Comparison of ENCODE assay signal across 1 cellular context in genomic region chr11:116276051-116277044, GRCh38.
TF ChIP-seq lines count a peak whose summit lies in the region.

No MANE protein-coding gene starts in this region.

TF ChIP-seq in K562, 482 proteins besides CTCF, POLR2A, EP300 and RAD21 (continued from another document and continues in another):
- TF ChIP-seq ZNF639 (CRISPR knock-in tag; conservative IDR thresholded peaks at IDR 0.05 in 1 of 2, IDR thresholded peaks at IDR 0.05 in 1 of 2) (no peak), HCFC1 (IDR thresholded peaks at IDR 0.05; ENCODE audit: low read depth, low read length) (peak; percentile 55; the same call in 1 of the 2 replicates), ILF3 (IDR thresholded peaks at IDR 0.05; ENCODE audit: borderline replicate concordance) (no peak), PPARD (CRISPR knock-in tag; IDR thresholded peaks at IDR 0.05) (no peak), MITF (IDR thresholded peaks at IDR 0.05) (no peak), ZNF311 (CRISPR knock-in tag; IDR thresholded peaks at IDR 0.05) (no peak), STAG1 (CRISPR knock-in tag; IDR thresholded peaks at IDR 0.05; ENCODE audit: borderline replicate concordance) (peak; percentile 68; the same call in 1 of the 2 replicates), ZNF586 (CRISPR knock-in tag; conservative IDR thresholded peaks at IDR 0.05) (no peak), ZNF165 (CRISPR knock-in tag; IDR thresholded peaks at IDR 0.05; ENCODE audit: borderline replicate concordance) (no peak), XRCC5 (IDR thresholded peaks at IDR 0.05; ENCODE audit: low read depth, low read length) (peak; percentile 84; the same call in 1 of the 2 replicates), MYC (IDR thresholded peaks at IDR 0.05; ENCODE audit: low read depth, low read length) (peak; percentile 48), MYC (CRISPR knock-in tag; IDR thresholded peaks at IDR 0.05; ENCODE audit: borderline replicate concordance, low read depth) (no peak), NUFIP1 (IDR thresholded peaks at IDR 0.05; ENCODE audit: partially characterized antibody) (no peak), ZNF134 (CRISPR knock-in tag; conservative IDR thresholded peaks at IDR 0.05) (no peak), NRF1 (conservative IDR thresholded peaks at IDR 0.05 in 1 of 2, IDR thresholded peaks at IDR 0.05 in 1 of 2) (0 out of 4 replicates have a peak, but pooled peaks of 1 of the 2 experiments have one; percentile 27), SAFB2 (IDR thresholded peaks at IDR 0.05; ENCODE audit: borderline replicate concordance, low read depth, low read length, severe bottlenecking) (no peak), HOMEZ (CRISPR knock-in tag; IDR thresholded peaks at IDR 0.05) (no peak), BRD9 (IDR thresholded peaks at IDR 0.05; ENCODE audit: low read depth, partially characterized antibody) (peak; percentile 27), ZNF717 (CRISPR knock-in tag; IDR thresholded peaks at IDR 0.05) (no peak), ATF1 (CRISPR knock-in tag; IDR thresholded peaks at IDR 0.05) (no peak), ATF1 (tag; IDR thresholded peaks at IDR 0.05) (peak; percentile 60), MBD2 (IDR thresholded peaks at IDR 0.05; ENCODE audit: borderline replicate concordance, low read depth) (0 out of 2 replicates have a peak, but pooled peaks have one; percentile 26), EGR1 (conservative IDR thresholded peaks at IDR 0.05) (no peak), TEAD2 (tag; IDR thresholded peaks at IDR 0.05) (no peak), ZNF592 (IDR thresholded peaks at IDR 0.05) (peak; percentile 70; the same call in 1 of the 2 replicates), ZNF184 (CRISPR knock-in tag; IDR thresholded peaks at IDR 0.05) (no peak), HES1 (IDR thresholded peaks at IDR 0.05; ENCODE audit: low read depth) (no peak), CEBPB (tag; IDR thresholded peaks at IDR 0.05) (no peak), CREB1 (IDR thresholded peaks at IDR 0.05) (no peak), CREB1 (CRISPR knock-in tag; IDR thresholded peaks at IDR 0.05) (no peak), CGGBP1 (CRISPR knock-in tag; IDR thresholded peaks at IDR 0.05) (no peak), JUNB (CRISPR knock-in tag; conservative IDR thresholded peaks at IDR 0.05) (no peak), BCLAF1 (IDR thresholded peaks at IDR 0.05; ENCODE audit: borderline replicate concordance in 1 of 2, control insufficient read depth in 1 of 2, low read depth in 2 of 2, low read length in 1 of 2) (no peak), PURB (CRISPR knock-in tag; IDR thresholded peaks at IDR 0.05; ENCODE audit: low read depth) (no peak), E2F3 (CRISPR knock-in tag; IDR thresholded peaks at IDR 0.05) (no peak), PHF8 (IDR thresholded peaks at IDR 0.05; ENCODE audit: borderline replicate concordance, low read length) (peak; percentile 25; the same call in 1 of the 2 replicates), XRCC4 (IDR thresholded peaks at IDR 0.05; ENCODE audit: extremely low read depth, insufficient read depth, insufficient read length) (no peak), SIX5 (IDR thresholded peaks at IDR 0.05; ENCODE audit: borderline replicate concordance in 1 of 2, insufficient read depth in 1 of 2, low read depth in 1 of 2, low read length in 2 of 2) (no peak), KLF1 (tag; IDR thresholded peaks at IDR 0.05) (no peak), TFAP4 (CRISPR knock-in tag; IDR thresholded peaks at IDR 0.05; ENCODE audit: borderline replicate concordance) (peak; percentile 20; the same call in 1 of the 2 replicates), FOXM1 (IDR thresholded peaks at IDR 0.05; ENCODE audit: low read depth) (peak; percentile 46; the same call in 1 of the 2 replicates), FOXM1 (CRISPR knock-in tag; IDR thresholded peaks at IDR 0.05; ENCODE audit: low read depth) (no peak), ZC3H8 (IDR thresholded peaks at IDR 0.05) (0 out of 2 replicates have a peak, but pooled peaks have one; percentile 61), BCOR (IDR thresholded peaks at IDR 0.05) (0 out of 2 replicates have a peak, but pooled peaks have one; percentile 18), ZZZ3 (IDR thresholded peaks at IDR 0.05) (peak; percentile 90), SNIP1 (IDR thresholded peaks at IDR 0.05; ENCODE audit: low read depth) (peak; percentile 86), NKRF (IDR thresholded peaks at IDR 0.05; ENCODE audit: borderline replicate concordance) (no peak), U2AF1 (optimal IDR thresholded peaks at IDR 0.05; ENCODE audit: low read depth, low read length) (no peak), ARID2 (IDR thresholded peaks at IDR 0.05) (peak; percentile 66; the same call in 1 of the 2 replicates), ZBTB33 (CRISPR knock-in tag; IDR thresholded peaks at IDR 0.05) (peak; percentile 58), CTBP1 (IDR thresholded peaks at IDR 0.05; ENCODE audit: borderline replicate concordance) (peak; percentile 72; the same call in 1 of the 2 replicates), ZSCAN29 (IDR thresholded peaks at IDR 0.05) (no peak)
